In genomic region chr16:30063278-30063892, GRCh38 we compare ENCODE assay signal across 9 cellular contexts. TPM values are rescaled to one million over a fixed set of nuclear protein-coding genes. Genes with fewer than 3 reads are reported as not detected.
A peak's percentile ranks its signal among the peaks of the same experiment; 100 is the strongest.
DNase-seq lines count a peak whose midpoint lies in the region; ATAC-seq and TF ChIP-seq lines count a peak whose summit lies in the region.
"Had no signal": no experiment of that assay in that cellular context is flagged by ENCODE, and none has a peak within 500 bp of the region (broad histone marks: within the 10 kb centered on the region; RNA-seq: fewer than 3 reads in every experiment).

No MANE protein-coding gene starts in this region.

- H3K27me3 Mint-ChIP-seq in CD14-positive monocyte (ENCODE audit: low read depth in 3 of 3): peaks cover 0 to 3% (median 0%) of the 10 kb centered on the region in 3 donors
- no peaks in the 10 kb centered on the region for H3K27me3 Mint-ChIP-seq in dendritic cell treated with granulocyte-macrophage colony-stimulating factor and Interleukin-4, amounts not matched to agents 40 ng/mL and 50 ng/mL, for 4 days

- H3K18ac ChIP-seq in neuronal stem cell (ENCODE audit: low read length): peak overlapping the region; percentile 31

- peak overlapping the region; percentile 6 for H2BK15ac ChIP-seq in neuronal stem cell (ENCODE audit: low read length)

- H3K27ac Mint-ChIP-seq in CD14-positive monocyte: peak overlapping the region; percentile 94 to 97 (median 96)
- H3K27ac Mint-ChIP-seq in dendritic cell treated with granulocyte-macrophage colony-stimulating factor and Interleukin-4, amounts not matched to agents 40 ng/mL and 50 ng/mL, for 4 days: peak overlapping the region; percentile 99

- peaks cover 0 to 2% (median 0%) of the 10 kb centered on the region in 7 donors for H3K9me3 Mint-ChIP-seq in CD14-positive monocyte
- no peaks in the 10 kb centered on the region for H3K9me3 Mint-ChIP-seq in dendritic cell treated with granulocyte-macrophage colony-stimulating factor and Interleukin-4, amounts not matched to agents 40 ng/mL and 50 ng/mL, for 4 days

- intact Hi-C loops in CD14-positive monocyte (cut with micrococcal nuclease): no loop called here
- intact Hi-C loops in dendritic cell treated with granulocyte-macrophage colony-stimulating factor and Interleukin-4, amounts not matched to agents 40 ng/mL and 50 ng/mL, for 4 days (cut with micrococcal nuclease): no loop called here

- peak overlapping the region; percentile 93 to 97 for H3K4me3 Mint-ChIP-seq in CD14-positive monocyte
- peak overlapping the region; percentile 95 for H3K4me3 Mint-ChIP-seq in dendritic cell treated with granulocyte-macrophage colony-stimulating factor and Interleukin-4, amounts not matched to agents 40 ng/mL and 50 ng/mL, for 4 days

- TF ChIP-seq CTCF in CD14-positive monocyte (IDR thresholded peaks at IDR 0.05): no peak

- H2AFZ ChIP-seq in neuronal stem cell (ENCODE audit: low read length): peak overlapping the region; percentile 93

- WGBS in neuronal stem cell (ENCODE audit: extremely low coverage in 2 of 2, insufficient read length in 2 of 2, insufficient replicate concordance in 1 of 2), 2 donors: no CpG with 5 or more reads among the region's 12 CpGs

- H3K27me3 ChIP-seq in MG63 (no peaks in the 10 kb centered on the region), neuronal stem cell (ENCODE audit: control insufficient read depth in 3 of 3, insufficient read depth in 3 of 3, low read depth in 1 of 3, low read length in 3 of 3) (no peaks in the 10 kb centered on the region)

- H3K27ac ChIP-seq in neuronal stem cell (replicated peaks; ENCODE audit: low read length): peak overlapping the region; percentile 99

- H3K9ac ChIP-seq in neuronal stem cell (ENCODE audit: low read depth, low read length, poor library complexity): peak overlapping the region; percentile 90

- H3K4me3 ChIP-seq in MG63: peak overlapping the region; percentile 88
- peak overlapping the region; percentile 95 to 99 for H3K4me3 ChIP-seq in neuronal stem cell (ENCODE audit: low read length in 2 of 2)

- no peak for DNase-seq in CD14-positive monocyte (ENCODE audit: low spot score)
- DNase-seq in MG63: no peak
- DNase-seq in neuronal stem cell (ENCODE audit: low spot score): no peak
- DNase-seq in NCI-H69 (lab: John Stamatoyannopoulos, UW): no peak
- DNase-seq in ureter (ENCODE audit: low spot score): no peak
- DNase-seq: NCI-H748 treated with DMSO at 0.1 percent for 48 hours had no signal

- ATAC-seq in GM21825 (IDR thresholded peaks at IDR 0.05; ENCODE audit: unreplicated experiment) (no peak), HG02642 (IDR thresholded peaks at IDR 0.05; ENCODE audit: poor library complexity, unreplicated experiment) (no peak)

- H4K91ac ChIP-seq in neuronal stem cell (ENCODE audit: low read depth, low read length, poor library complexity): peak overlapping the region; percentile 86

- H3K14ac ChIP-seq in neuronal stem cell (ENCODE audit: low read length): no peak overlapping the region

- no peak overlapping the region for H4K8ac ChIP-seq in neuronal stem cell (ENCODE audit: low read depth, low read length)

- no peak overlapping the region for H3K4ac ChIP-seq in neuronal stem cell (ENCODE audit: low read length)

- H3K36me3 ChIP-seq in MG63 (peaks cover 54% of the 10 kb centered on the region), neuronal stem cell (replicated peaks in 1 of 2; ENCODE audit: control insufficient read depth in 2 of 2, insufficient read depth in 2 of 2, low read length in 2 of 2) (peaks cover 10 to 49% of the 10 kb centered on the region in 2 donors)

- peaks cover 14 to 20% of the 10 kb centered on the region in 2 donors for H3K36me3 Mint-ChIP-seq in CD14-positive monocyte
- H3K36me3 Mint-ChIP-seq in dendritic cell treated with granulocyte-macrophage colony-stimulating factor and Interleukin-4, amounts not matched to agents 40 ng/mL and 50 ng/mL, for 4 days (ENCODE audit: low read depth): peaks cover 48% of the 10 kb centered on the region

- H3K4me1 ChIP-seq in neuronal stem cell (ENCODE audit: control insufficient read depth in 2 of 2, insufficient read depth in 1 of 2, low read depth in 1 of 2, low read length in 2 of 2): peaks cover 17 to 22% of the 10 kb centered on the region in 2 donors

- peaks cover 26% of the 10 kb centered on the region for H3K4me1 Mint-ChIP-seq in CD14-positive monocyte
- H3K4me1 Mint-ChIP-seq in dendritic cell treated with granulocyte-macrophage colony-stimulating factor and Interleukin-4, amounts not matched to agents 40 ng/mL and 50 ng/mL, for 4 days (ENCODE audit: low read depth): peaks cover 34% of the 10 kb centered on the region

- H3K23ac ChIP-seq in neuronal stem cell (ENCODE audit: low read depth, low read length, poor library complexity): peak overlapping the region; percentile 15

- peak overlapping the region; percentile 85 for H2AK5ac ChIP-seq in neuronal stem cell (ENCODE audit: low read depth, low read length)

- H3K4me2 ChIP-seq in neuronal stem cell (ENCODE audit: insufficient read depth, low read length, poor library complexity, severe bottlenecking): peak overlapping the region; percentile 47

- no peak overlapping the region for H2BK12ac ChIP-seq in neuronal stem cell (ENCODE audit: low read length)

- no peaks in the 10 kb centered on the region for H3K9me3 ChIP-seq in MG63
- no peaks in the 10 kb centered on the region for H3K9me3 ChIP-seq in neuronal stem cell (replicated peaks in 1 of 2; ENCODE audit: control insufficient read depth in 2 of 2, insufficient read depth in 1 of 2, low read depth in 1 of 2, low read length in 2 of 2)

- H2BK5ac ChIP-seq in neuronal stem cell (ENCODE audit: low read length): peak overlapping the region; percentile 88

- no peak overlapping the region for H2BK120ac ChIP-seq in neuronal stem cell (ENCODE audit: low read depth, low read length)

- peaks cover 16% of the 10 kb centered on the region for H3K79me1 ChIP-seq in neuronal stem cell (ENCODE audit: low read depth, low read length)

RNA-seq across cellular contexts. Expression of gene ALDOA, which starts 2.2 kb away (rescaled TPM):
- 1,000 to 10,000 TPM; 1,429 to 1,628 TPM for polyA plus RNA-seq in CD14-positive monocyte
- total RNA-seq in MG63 (2014; rRNA removed; shearing (Covaris generic); ENCODE audit: low replicate concordance): 911 and 1,101 TPM in 2 replicates
- 340 TPM for polyA plus RNA-seq in neuronal stem cell (2013, experiment 1 of 2)
- polyA plus RNA-seq in neuronal stem cell (2013, experiment 2 of 2): 327 TPM
- total RNA-seq in ureter: 1,279 TPM

RNA-seq across cellular contexts. Expression of gene PPP4C, which starts 12.4 kb away (rescaled TPM):
- 100 to 1,000 TPM; 279 to 388 TPM for polyA plus RNA-seq in CD14-positive monocyte
- total RNA-seq in MG63 (2014; rRNA removed; shearing (Covaris generic); ENCODE audit: low replicate concordance): 127 and 193 TPM in 2 replicates
- 112 TPM for polyA plus RNA-seq in neuronal stem cell (2013, experiment 1 of 2)
- polyA plus RNA-seq in neuronal stem cell (2013, experiment 2 of 2): 110 TPM
- 88.9 TPM for total RNA-seq in ureter

RNA-seq across cellular contexts. Expression of gene TBX6, which starts 28.3 kb away (rescaled TPM):
- polyA plus RNA-seq in CD14-positive monocyte: under 1 TPM; 0.10 to 0.11 TPM
- total RNA-seq in MG63 (2014; rRNA removed; shearing (Covaris generic); ENCODE audit: low replicate concordance): 0.30 TPM in 1 of 2 replicates, not detected in the other
- 2.8 TPM for polyA plus RNA-seq in neuronal stem cell (2013, experiment 1 of 2)
- 2.5 TPM for polyA plus RNA-seq in neuronal stem cell (2013, experiment 2 of 2)
- total RNA-seq in ureter: 8.9 TPM

RNA-seq across cellular contexts. Expression of gene TLCD3B, which starts 32.3 kb away (rescaled TPM):
- not detected for polyA plus RNA-seq in CD14-positive monocyte
- 0.20 TPM in 1 of 2 replicates, not detected in the other for total RNA-seq in MG63 (2014; rRNA removed; shearing (Covaris generic); ENCODE audit: low replicate concordance)
- polyA plus RNA-seq in neuronal stem cell (2013, experiment 1 of 2): 23.0 TPM
- 22.5 TPM for polyA plus RNA-seq in neuronal stem cell (2013, experiment 2 of 2)
- total RNA-seq in ureter: not detected

RNA-seq across cellular contexts. Expression of gene YPEL3, which starts 32.6 kb away (rescaled TPM):
- 100 to 1,000 TPM; 182 to 235 TPM for polyA plus RNA-seq in CD14-positive monocyte
- total RNA-seq in MG63 (2014; rRNA removed; shearing (Covaris generic); ENCODE audit: low replicate concordance): 1.5 and 13.1 TPM in 2 replicates
- 51.2 TPM for polyA plus RNA-seq in neuronal stem cell (2013, experiment 1 of 2)
- 52.1 TPM for polyA plus RNA-seq in neuronal stem cell (2013, experiment 2 of 2)
- 31.0 TPM for total RNA-seq in ureter
